1 cellular context compared by ENCODE assay signal in genomic region chr1:116795482-116795829, GRCh38.
TF ChIP-seq lines count a peak whose summit lies in the region.

No MANE protein-coding gene starts in this region.

TF ChIP-seq in GM12878, 131 proteins besides CTCF, POLR2A, EP300 and RAD21:
- TF ChIP-seq NBN (IDR thresholded peaks at IDR 0.05) (no peak), PBX3 (IDR thresholded peaks at IDR 0.05; ENCODE audit: insufficient replicate concordance, low read depth, low read length) (no peak), CEBPB (IDR thresholded peaks at IDR 0.05; ENCODE audit: borderline replicate concordance in 1 of 2, low read depth in 2 of 2, low read length in 2 of 2) (no peak), ZNF592 (IDR thresholded peaks at IDR 0.05) (no peak), SUZ12 (IDR thresholded peaks at IDR 0.05; ENCODE audit: unreplicated experiment) (no peak), NFXL1 (IDR thresholded peaks at IDR 0.05; ENCODE audit: borderline replicate concordance) (peak; percentile 100), PKNOX1 (IDR thresholded peaks at IDR 0.05) (0 out of 2 replicates have a peak, but pooled peaks have one; percentile 11)
